Comparison of ENCODE assay signal across 1 cellular context in the genomic region with DNA sequence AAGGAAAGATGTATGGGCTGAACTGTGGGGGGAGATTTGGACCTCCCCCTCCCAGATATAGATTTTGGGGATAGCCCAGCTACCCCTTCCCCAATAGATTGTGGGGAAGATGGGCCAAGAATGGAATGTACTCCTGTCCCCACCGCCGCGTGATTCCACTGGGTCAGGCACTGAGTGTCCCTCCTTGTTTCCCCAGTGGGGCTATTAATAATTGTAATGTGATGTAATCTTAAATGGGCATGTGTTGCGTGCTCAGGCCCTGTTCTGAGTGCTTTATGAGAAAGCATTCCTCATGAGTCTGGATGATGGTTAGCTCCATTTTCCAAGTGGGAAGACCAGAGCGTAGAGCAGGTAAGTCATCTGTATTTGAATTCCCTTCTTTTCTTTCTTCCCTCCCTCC.
TF ChIP-seq lines count a peak whose summit lies in the region.

No MANE protein-coding gene starts in this region.

TF ChIP-seq in GM23338, 12 proteins besides CTCF, POLR2A, EP300 and RAD21 (continued from another document):
- TF ChIP-seq, protein P1, sequence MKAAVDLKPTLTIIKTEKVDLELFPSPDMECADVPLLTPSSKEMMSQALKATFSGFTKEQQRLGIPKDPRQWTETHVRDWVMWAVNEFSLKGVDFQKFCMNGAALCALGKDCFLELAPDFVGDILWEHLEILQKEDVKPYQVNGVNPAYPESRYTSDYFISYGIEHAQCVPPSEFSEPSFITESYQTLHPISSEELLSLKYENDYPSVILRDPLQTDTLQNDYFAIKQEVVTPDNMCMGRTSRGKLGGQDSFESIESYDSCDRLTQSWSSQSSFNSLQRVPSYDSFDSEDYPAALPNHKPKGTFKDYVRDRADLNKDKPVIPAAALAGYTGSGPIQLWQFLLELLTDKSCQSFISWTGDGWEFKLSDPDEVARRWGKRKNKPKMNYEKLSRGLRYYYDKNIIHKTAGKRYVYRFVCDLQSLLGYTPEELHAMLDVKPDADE (IDR thresholded peaks at IDR 0.05): no peak
